Comparison of ENCODE assay signal across 18 cellular contexts in genomic region chr3:146162561-146162960, GRCh38. TPM values are rescaled to one million over a fixed set of nuclear protein-coding genes. Genes with fewer than 3 reads are reported as not detected.
DNase-seq lines count a peak whose midpoint lies in the region; ATAC-seq and TF ChIP-seq lines count a peak whose summit lies in the region.
"Had no signal": no experiment of that assay in that cellular context is flagged by ENCODE, and none has a peak within 500 bp of the region (broad histone marks: within the 10 kb centered on the region; RNA-seq: fewer than 3 reads in every experiment).

No MANE protein-coding gene starts in this region.

- H3K36me3 ChIP-seq in mesenchymal stem cell (ENCODE audit: control insufficient read depth in 1 of 2, insufficient read depth in 2 of 2, low read depth in 1 of 2, low read length in 2 of 2), result no peaks in the 10 kb centered on the region
- no peaks in the 10 kb centered on the region for H3K36me3 ChIP-seq in thyroid gland

- no peak overlapping the region for H3K4ac ChIP-seq in mesenchymal stem cell (ENCODE audit: low read depth in 1 of 2, low read length in 2 of 2)

- ATAC-seq in activated CD8-positive, alpha-beta memory T cell treated with anti-CD3 and anti-CD28 coated beads, Interleukin-2, amount 10 ng/mL, durations not matched to agents 7 days and 5 days, result no peak
- no peak for ATAC-seq in naive thymus-derived CD8-positive, alpha-beta T cell
- ATAC-seq: activated naive CD4-positive, alpha-beta T cell treated with anti-CD3 and anti-CD28 coated beads, Interleukin-2, amount 50 U/mL, for 72 hours; naive thymus-derived CD4-positive, alpha-beta T cell had no signal

- peak overlapping the region in 1 of 2 experiments; percentile 9 for H3K4me3 ChIP-seq in mesenchymal stem cell (ENCODE audit: insufficient read depth in 1 of 2, low read depth in 1 of 2, low read length in 2 of 2)
- no peak overlapping the region for H3K4me3 ChIP-seq in thyroid gland (replicated peaks in 1 of 3)

- H3K36me3 Mint-ChIP-seq in activated CD8-positive, alpha-beta memory T cell treated with anti-CD3 and anti-CD28 coated beads, Interleukin-2, amount 10 ng/mL, durations not matched to agents 7 days and 5 days, result no peaks in the 10 kb centered on the region
- peaks cover 2% of the 10 kb centered on the region for H3K36me3 Mint-ChIP-seq in chondrocyte (ENCODE audit: low read depth)
- peaks cover 0 to 5% (median 0%) of the 10 kb centered on the region in 3 donors for H3K36me3 Mint-ChIP-seq in naive thymus-derived CD8-positive, alpha-beta T cell

- H3K9me3 ChIP-seq in mesenchymal stem cell (ENCODE audit: control insufficient read depth, low read length) (no peaks in the 10 kb centered on the region), thyroid gland (no peaks in the 10 kb centered on the region)

- no peak overlapping the region for H2BK120ac ChIP-seq in mesenchymal stem cell (ENCODE audit: low read depth, low read length)

- no peak overlapping the region for H2BK5ac ChIP-seq in mesenchymal stem cell (ENCODE audit: low read depth, low read length, poor library complexity, severe bottlenecking)

- H3K4me2 ChIP-seq in mesenchymal stem cell (ENCODE audit: low read length, poor library complexity, severe bottlenecking), result no peak overlapping the region

- TF ChIP-seq CTCF in chondrocyte (IDR thresholded peaks at IDR 0.05) (no peak), thyroid gland (IDR thresholded peaks at IDR 0.05) (no peak)

- 90% methylated on average over 2 of the region's 2 CpGs for WGBS in mesenchymal stem cell
- WGBS in thyroid gland, 2 donors, result 43 to 45% methylated on average over 2 of the region's 2 CpGs

- H3K27ac ChIP-seq in mesenchymal stem cell (ENCODE audit: low read length, poor library complexity, severe bottlenecking), result no peak overlapping the region
- peak overlapping the region; percentile 95 to 97 (median 96) for H3K27ac ChIP-seq in thyroid gland

- no peak overlapping the region for H2BK15ac ChIP-seq in mesenchymal stem cell (ENCODE audit: low read depth, poor library complexity, severe bottlenecking)

- CTCF ChIA-PET in activated CD8-positive, alpha-beta memory T cell treated with anti-CD3 and anti-CD28 coated beads, Interleukin-2, amount 10 ng/mL, durations not matched to agents 7 days and 5 days (lab: Charles Lee), result no interaction called here

- no peak overlapping the region for H2BK12ac ChIP-seq in mesenchymal stem cell (ENCODE audit: low read length in 2 of 2)

- in situ Hi-C loops in G401 (cut with HindIII; ENCODE audit: low sequenced_read_pairs), result no loop called here

- H3K27me3 ChIP-seq in mesenchymal stem cell (ENCODE audit: control insufficient read depth in 1 of 2, insufficient read depth in 1 of 2, low read length in 2 of 2), result no peaks in the 10 kb centered on the region
- H3K27me3 ChIP-seq in thyroid gland, result no peaks in the 10 kb centered on the region

- H3K4me3 Mint-ChIP-seq in activated CD8-positive, alpha-beta memory T cell treated with anti-CD3 and anti-CD28 coated beads, Interleukin-2, amount 10 ng/mL, durations not matched to agents 7 days and 5 days, result peak overlapping the region; percentile 14
- H3K4me3 Mint-ChIP-seq in chondrocyte (ENCODE audit: unreplicated experiment), result peak overlapping the region; percentile 77
- peak overlapping the region in 3 of 10 donors; percentile 14 to 28 (median 16) for H3K4me3 Mint-ChIP-seq in naive thymus-derived CD8-positive, alpha-beta T cell
- H3K4me3 Mint-ChIP-seq: IgD-negative memory B cell had no signal

- peak overlapping the region; percentile 89 for H3K9ac ChIP-seq in mesenchymal stem cell (ENCODE audit: low read length)

- H2AFZ ChIP-seq in mesenchymal stem cell (ENCODE audit: low read depth, low read length), result no peak overlapping the region

- H4K91ac ChIP-seq in mesenchymal stem cell (ENCODE audit: low read length), result no peak overlapping the region

- H3K79me1 ChIP-seq in mesenchymal stem cell (replicated peaks; ENCODE audit: low read length, poor library complexity, severe bottlenecking), result peaks cover 3% of the 10 kb centered on the region

- POLR2A ChIA-PET in naive thymus-derived CD8-positive, alpha-beta T cell (lab: Charles Lee), result no interaction called here

- TF ChIP-seq POLR2A in thyroid gland (IDR thresholded peaks at IDR 0.05), result peak in 1 of 2 donors; percentile 50

- intact Hi-C loops in thyroid gland (cut with DNase I), result no loop called here

- H3K9me3 Mint-ChIP-seq in activated CD8-positive, alpha-beta memory T cell treated with anti-CD3 and anti-CD28 coated beads, Interleukin-2, amount 10 ng/mL, durations not matched to agents 7 days and 5 days (ENCODE audit: low read depth), result no peaks in the 10 kb centered on the region
- peaks cover 4% of the 10 kb centered on the region for H3K9me3 Mint-ChIP-seq in chondrocyte (ENCODE audit: low read depth)
- no peaks in the 10 kb centered on the region for H3K9me3 Mint-ChIP-seq in naive thymus-derived CD8-positive, alpha-beta T cell

- no peak overlapping the region for H3K23ac ChIP-seq in mesenchymal stem cell (ENCODE audit: low read length in 2 of 2)

- H3K27me3 Mint-ChIP-seq in activated CD8-positive, alpha-beta memory T cell treated with anti-CD3 and anti-CD28 coated beads, Interleukin-2, amount 10 ng/mL, durations not matched to agents 7 days and 5 days, result peaks cover 59% of the 10 kb centered on the region
- no peaks in the 10 kb centered on the region for H3K27me3 Mint-ChIP-seq in chondrocyte (ENCODE audit: low read depth)
- H3K27me3 Mint-ChIP-seq in naive thymus-derived CD8-positive, alpha-beta T cell, result peaks cover 29 to 65% (median 43%) of the 10 kb centered on the region in 5 donors

- no peak for DNase-seq in activated CD8-positive, alpha-beta memory T cell treated with anti-CD3 and anti-CD28 coated beads, Interleukin-2, amount 10 ng/mL, durations not matched to agents 7 days and 5 days
- DNase-seq in activated CD8-positive, alpha-beta memory T cell treated with anti-CD3 and anti-CD28 coated beads for 24 hours, result no peak
- no peak for DNase-seq in chondrocyte (ENCODE audit: low spot score)
- no peak for DNase-seq in mesenchymal stem cell
- peak; percentile 76 to 77 for DNase-seq in thyroid gland
- no peak for DNase-seq in G401 (ENCODE audit: low spot score)
- DNase-seq in naive thymus-derived CD8-positive, alpha-beta T cell, result no peak
- DNase-seq in NCI-H524 (lab: John Stamatoyannopoulos, UW), result no peak
- DNase-seq: activated CD8-positive, alpha-beta memory T cell treated with anti-CD3 and anti-CD28 coated beads, Interleukin-2, amount 50 U/mL, for 4 hours; cortex of kidney; foreskin melanocyte; naive thymus-derived CD4-positive, alpha-beta T cell; NCI-H1436; NCI-H510A treated with DMSO at 0.1 percent for 48 hours; SIG-M5; trophoblast cell had no signal

- peaks cover 13% of the 10 kb centered on the region for H3K4me1 Mint-ChIP-seq in activated CD8-positive, alpha-beta memory T cell treated with anti-CD3 and anti-CD28 coated beads, Interleukin-2, amount 10 ng/mL, durations not matched to agents 7 days and 5 days
- peaks cover 76% of the 10 kb centered on the region for H3K4me1 Mint-ChIP-seq in chondrocyte (ENCODE audit: low read depth)
- peaks cover 0 to 19% (median 12%) of the 10 kb centered on the region in 4 donors for H3K4me1 Mint-ChIP-seq in naive thymus-derived CD8-positive, alpha-beta T cell

- no peak overlapping the region for H3K14ac ChIP-seq in mesenchymal stem cell (ENCODE audit: low read length in 2 of 2)

- H3K4me1 ChIP-seq in mesenchymal stem cell (ENCODE audit: control insufficient read depth, insufficient read depth, low read depth, low read length) (peaks cover 2% of the 10 kb centered on the region), thyroid gland (peaks cover 57 to 68% of the 10 kb centered on the region in 2 donors)

- no peak overlapping the region for H3K27ac Mint-ChIP-seq in activated CD8-positive, alpha-beta memory T cell treated with anti-CD3 and anti-CD28 coated beads, Interleukin-2, amount 10 ng/mL, durations not matched to agents 7 days and 5 days
- H3K27ac Mint-ChIP-seq in chondrocyte (ENCODE audit: unreplicated experiment), result peak overlapping the region; percentile 94
- peak overlapping the region in 1 of 10 donors; percentile 18 for H3K27ac Mint-ChIP-seq in naive thymus-derived CD8-positive, alpha-beta T cell
- H3K27ac Mint-ChIP-seq: activated naive CD4-positive, alpha-beta T cell treated with anti-CD3 and anti-CD28 coated beads, Interleukin-2, amount 50 U/mL, for 72 hours; naive thymus-derived CD4-positive, alpha-beta T cell had no signal

- no peak overlapping the region for H2AK5ac ChIP-seq in mesenchymal stem cell (ENCODE audit: low read length, severe bottlenecking)

- no peak overlapping the region for H3K18ac ChIP-seq in mesenchymal stem cell (ENCODE audit: low read depth in 1 of 2, low read length in 2 of 2)

- no peak overlapping the region for H4K8ac ChIP-seq in mesenchymal stem cell (ENCODE audit: low read length)

RNA-seq across cellular contexts. Expression of gene PLOD2, which starts 1.6 kb away (rescaled TPM):
- 1 to 10 TPM in 1 of 2 experiments, under 1 TPM in 1; 0.20 to 1.2 TPM for total RNA-seq in activated CD8-positive, alpha-beta memory T cell treated with anti-CD3 and anti-CD28 coated beads, Interleukin-2, amount 10 ng/mL, durations not matched to agents 7 days and 5 days
- 208 to 249 TPM (median 212 TPM) in 3 replicates for total RNA-seq in chondrocyte
- polyA plus RNA-seq in mesenchymal stem cell (2013, experiment 1 of 2), result 154 TPM
- polyA plus RNA-seq in mesenchymal stem cell (2013, experiment 2 of 2), result 161 TPM
- 100 to 1,000 TPM; 110 to 171 (median 156) TPM for total RNA-seq in thyroid gland
- 0.17 TPM in 1 of 2 replicates, not detected in the other for total RNA-seq in G401 (2014; rRNA removed; shearing (Covaris generic))
- total RNA-seq in naive thymus-derived CD8-positive, alpha-beta T cell, result not detected
- polyA plus RNA-seq in naive thymus-derived CD8-positive, alpha-beta T cell, result not detected
- polyA plus RNA-seq: IgD-negative memory B cell; naive thymus-derived CD4-positive, alpha-beta T cell had no signal

Comparison
In these comparisons a context has a peak if more than half of its experiments do, and no peak if none do; other contexts are left out.
1. DNase-seq: peak in thyroid gland (2 of 2); none in activated CD8-positive, alpha-beta memory T cell treated with anti-CD3 and anti-CD28 coated beads, Interleukin-2, amount 10 ng/mL, durations not matched to agents 7 days and 5 days (single experiment), activated CD8-positive, alpha-beta memory T cell treated with anti-CD3 and anti-CD28 coated beads for 24 hours (single experiment), chondrocyte (single experiment), mesenchymal stem cell (single experiment), G401 (single experiment), naive thymus-derived CD8-positive, alpha-beta T cell (0 of 10) and NCI-H524 (0 of 2).
2. RNA of gene PLOD2, which starts 1.6 kb away (total RNA-seq): 208 to 249 TPM in chondrocyte and 110 to 171 TPM in thyroid gland; 0.20 to 1.2 TPM in activated CD8-positive, alpha-beta memory T cell treated with anti-CD3 and anti-CD28 coated beads, Interleukin-2, amount 10 ng/mL, durations not matched to agents 7 days and 5 days, 0.17 TPM in G401 and not detected in naive thymus-derived CD8-positive, alpha-beta T cell; every median in the first group is over 10 times any median in the second.